ENCODE assay signal across 19 cellular contexts in genomic region chr12:79895041-79895440, GRCh38. TPM values are rescaled to one million over a fixed set of nuclear protein-coding genes. Genes with fewer than 3 reads are reported as not detected.
DNase-seq lines count a peak whose midpoint lies in the region; ATAC-seq and TF ChIP-seq lines count a peak whose summit lies in the region.
"Had no signal": no experiment of that assay in that cellular context is flagged by ENCODE, and none has a peak within 500 bp of the region (broad histone marks: within the 10 kb centered on the region; RNA-seq: fewer than 3 reads in every experiment).

No MANE protein-coding gene starts in this region.

- H3K9me2 ChIP-seq in GM23338 (ENCODE audit: insufficient read depth) = no peaks in the 10 kb centered on the region

- H3K4me1 Mint-ChIP-seq in GM23338 (peaks cover 41% of the 10 kb centered on the region), chondrocyte (ENCODE audit: low read depth) (peaks cover 74% of the 10 kb centered on the region)

- no peak for ATAC-seq in GM23338

- no peak overlapping the region for H4K91ac ChIP-seq in mesenchymal stem cell (ENCODE audit: low read length)

- H3K9me3 ChIP-seq in mesenchymal stem cell (ENCODE audit: control insufficient read depth, low read length) (no peaks in the 10 kb centered on the region), uterus (no peaks in the 10 kb centered on the region)
- H3K9me3 ChIP-seq: Peyer's patch had no signal

- H2AK5ac ChIP-seq in mesenchymal stem cell (ENCODE audit: low read length, severe bottlenecking) = no peak overlapping the region

- TF ChIP-seq CTCF in GM23338 (conservative IDR thresholded peaks at IDR 0.05; ENCODE audit: low read depth in 2 of 2) (no peak), chondrocyte (IDR thresholded peaks at IDR 0.05) (no peak), uterus (IDR thresholded peaks at IDR 0.05) (no peak)

- no peak overlapping the region for H3K23ac ChIP-seq in mesenchymal stem cell (ENCODE audit: low read length in 2 of 2)

- peaks cover 3% of the 10 kb centered on the region for H3K4me1 ChIP-seq in GM23338 (ENCODE audit: insufficient read depth)
- H3K4me1 ChIP-seq in mesenchymal stem cell (ENCODE audit: control insufficient read depth, insufficient read depth, low read depth, low read length) = no peaks in the 10 kb centered on the region
- no peaks in the 10 kb centered on the region for H3K4me1 ChIP-seq in uterus
- H3K4me1 ChIP-seq: Peyer's patch had no signal

- H3K79me2 ChIP-seq in GM23338 (replicated peaks; ENCODE audit: insufficient read depth) = peaks cover 98% of the 10 kb centered on the region

- no peak overlapping the region for H3K4me2 ChIP-seq in GM23338
- no peak overlapping the region for H3K4me2 ChIP-seq in mesenchymal stem cell (ENCODE audit: low read length, poor library complexity, severe bottlenecking)

- no CpG with 5 or more reads among the region's 1 CpG for WGBS in mesenchymal stem cell

- H3K79me1 ChIP-seq in mesenchymal stem cell (replicated peaks; ENCODE audit: low read length, poor library complexity, severe bottlenecking) = peaks cover 5% of the 10 kb centered on the region

- no peaks in the 10 kb centered on the region for H3K9me3 Mint-ChIP-seq in GM23338
- H3K9me3 Mint-ChIP-seq in chondrocyte (ENCODE audit: low read depth) = no peaks in the 10 kb centered on the region

- H3K27ac Mint-ChIP-seq in GM23338 = peak overlapping the region; percentile 72
- H3K27ac Mint-ChIP-seq in chondrocyte (ENCODE audit: unreplicated experiment) = peak overlapping the region; percentile 63

- no peak overlapping the region for H3K14ac ChIP-seq in mesenchymal stem cell (ENCODE audit: low read length in 2 of 2)

- H3F3A ChIP-seq in GM23338 (replicated peaks; ENCODE audit: low read depth) = no peaks in the 10 kb centered on the region

- H2BK5ac ChIP-seq in mesenchymal stem cell (ENCODE audit: low read depth, low read length, poor library complexity, severe bottlenecking) = no peak overlapping the region

- H3K9ac ChIP-seq in mesenchymal stem cell (ENCODE audit: low read length) = peak overlapping the region; percentile 52

- peaks cover 6% of the 10 kb centered on the region for H3K27me3 Mint-ChIP-seq in GM23338 (ENCODE audit: insufficient read depth, low read depth, poor library complexity)
- no peaks in the 10 kb centered on the region for H3K27me3 Mint-ChIP-seq in chondrocyte (ENCODE audit: low read depth)

- DNase-seq in GM23338 (ENCODE audit: low spot score) (no peak), chondrocyte (ENCODE audit: low spot score) (no peak), mesenchymal stem cell (no peak), uterus (no peak), NCI-H510A (lab: John Stamatoyannopoulos, UW) (no peak), NCI-H2196 (lab: John Stamatoyannopoulos, UW; ENCODE audit: unreplicated experiment) (no peak), NCI-H446 (lab: John Stamatoyannopoulos, UW) (no peak)
- DNase-seq: ACHN; AML-193; H7; IMR-90; NCI-H1417 treated with DMSO at 0.1 percent for 48 hours; NCI-H187 treated with DMSO at 0.1 percent for 48 hours; NCI-H345; NCI-H748 treated with DMSO at 0.1 percent for 48 hours; NK-92 treated with Interleukin-12 subunit alpha and Interleukin-12 subunit beta, amount 100 ng/mL, for 24 hours; Peyer's patch had no signal

- no peak overlapping the region for H2BK120ac ChIP-seq in mesenchymal stem cell (ENCODE audit: low read depth, low read length)

- H4K20me1 ChIP-seq in GM23338 (replicated peaks; ENCODE audit: insufficient read depth) = peaks cover 7% of the 10 kb centered on the region

- no peak overlapping the region for H2BK12ac ChIP-seq in mesenchymal stem cell (ENCODE audit: low read length in 2 of 2)

- H3K36me3 Mint-ChIP-seq in GM23338 (ENCODE audit: low read depth) (no peaks in the 10 kb centered on the region), chondrocyte (ENCODE audit: low read depth) (peaks cover 2% of the 10 kb centered on the region)

- no peak overlapping the region for H3K4ac ChIP-seq in mesenchymal stem cell (ENCODE audit: low read depth in 1 of 2, low read length in 2 of 2)

- no peak overlapping the region for H2AFZ ChIP-seq in GM23338
- H2AFZ ChIP-seq in mesenchymal stem cell (ENCODE audit: low read depth, low read length) = no peak overlapping the region

- H3K27me3 ChIP-seq in GM23338 (ENCODE audit: insufficient read depth) = no peaks in the 10 kb centered on the region
- no peaks in the 10 kb centered on the region for H3K27me3 ChIP-seq in mesenchymal stem cell (ENCODE audit: control insufficient read depth in 1 of 2, insufficient read depth in 1 of 2, low read length in 2 of 2)
- H3K27me3 ChIP-seq in uterus = no peaks in the 10 kb centered on the region
- H3K27me3 ChIP-seq: Peyer's patch had no signal

- no peak overlapping the region for H3K18ac ChIP-seq in mesenchymal stem cell (ENCODE audit: low read depth in 1 of 2, low read length in 2 of 2)

- H3K36me3 ChIP-seq in GM23338 (ENCODE audit: insufficient read depth) (no peaks in the 10 kb centered on the region), mesenchymal stem cell (ENCODE audit: control insufficient read depth in 1 of 2, insufficient read depth in 2 of 2, low read depth in 1 of 2, low read length in 2 of 2) (no peaks in the 10 kb centered on the region), uterus (no peaks in the 10 kb centered on the region)
- H3K36me3 ChIP-seq: Peyer's patch had no signal

- TF ChIP-seq POLR2A in uterus (IDR thresholded peaks at IDR 0.05) = no peak

- H3K27ac ChIP-seq in GM23338 (ENCODE audit: low read depth) (peak overlapping the region; percentile 15; the same call in 1 of the 2 replicates), mesenchymal stem cell (ENCODE audit: low read length, poor library complexity, severe bottlenecking) (no peak overlapping the region), uterus (peak overlapping the region; percentile 26 to 36)
- H3K27ac ChIP-seq: C4-2B, HL-60, Peyer's patch had no signal

- H2BK15ac ChIP-seq in mesenchymal stem cell (ENCODE audit: low read depth, poor library complexity, severe bottlenecking) = no peak overlapping the region

- H4K8ac ChIP-seq in mesenchymal stem cell (ENCODE audit: low read length) = no peak overlapping the region

- H3K4me3 ChIP-seq in GM23338 (no peak overlapping the region), mesenchymal stem cell (ENCODE audit: insufficient read depth in 1 of 2, low read depth in 1 of 2, low read length in 2 of 2) (no peak overlapping the region), uterus (no peak overlapping the region)
- H3K4me3 ChIP-seq: Peyer's patch had no signal

- no peak overlapping the region for H3K4me3 Mint-ChIP-seq in GM23338
- H3K4me3 Mint-ChIP-seq in chondrocyte (ENCODE audit: unreplicated experiment) = no peak overlapping the region

- intact Hi-C loops in uterus (cut with DNase I; ENCODE audit: low total_unique reads) = no loop called here

TF ChIP-seq in GM23338, 12 proteins besides CTCF, POLR2A, EP300 and RAD21 (continues in another document):
- TF ChIP-seq, protein P1, sequence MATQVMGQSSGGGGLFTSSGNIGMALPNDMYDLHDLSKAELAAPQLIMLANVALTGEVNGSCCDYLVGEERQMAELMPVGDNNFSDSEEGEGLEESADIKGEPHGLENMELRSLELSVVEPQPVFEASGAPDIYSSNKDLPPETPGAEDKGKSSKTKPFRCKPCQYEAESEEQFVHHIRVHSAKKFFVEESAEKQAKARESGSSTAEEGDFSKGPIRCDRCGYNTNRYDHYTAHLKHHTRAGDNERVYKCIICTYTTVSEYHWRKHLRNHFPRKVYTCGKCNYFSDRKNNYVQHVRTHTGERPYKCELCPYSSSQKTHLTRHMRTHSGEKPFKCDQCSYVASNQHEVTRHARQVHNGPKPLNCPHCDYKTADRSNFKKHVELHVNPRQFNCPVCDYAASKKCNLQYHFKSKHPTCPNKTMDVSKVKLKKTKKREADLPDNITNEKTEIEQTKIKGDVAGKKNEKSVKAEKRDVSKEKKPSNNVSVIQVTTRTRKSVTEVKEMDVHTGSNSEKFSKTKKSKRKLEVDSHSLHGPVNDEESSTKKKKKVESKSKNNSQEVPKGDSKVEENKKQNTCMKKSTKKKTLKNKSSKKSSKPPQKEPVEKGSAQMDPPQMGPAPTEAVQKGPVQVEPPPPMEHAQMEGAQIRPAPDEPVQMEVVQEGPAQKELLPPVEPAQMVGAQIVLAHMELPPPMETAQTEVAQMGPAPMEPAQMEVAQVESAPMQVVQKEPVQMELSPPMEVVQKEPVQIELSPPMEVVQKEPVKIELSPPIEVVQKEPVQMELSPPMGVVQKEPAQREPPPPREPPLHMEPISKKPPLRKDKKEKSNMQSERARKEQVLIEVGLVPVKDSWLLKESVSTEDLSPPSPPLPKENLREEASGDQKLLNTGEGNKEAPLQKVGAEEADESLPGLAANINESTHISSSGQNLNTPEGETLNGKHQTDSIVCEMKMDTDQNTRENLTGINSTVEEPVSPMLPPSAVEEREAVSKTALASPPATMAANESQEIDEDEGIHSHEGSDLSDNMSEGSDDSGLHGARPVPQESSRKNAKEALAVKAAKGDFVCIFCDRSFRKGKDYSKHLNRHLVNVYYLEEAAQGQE (IDR thresholded peaks at IDR 0.05; ENCODE audit: unreplicated experiment) = no peak

RNA-seq across cellular contexts. Expression of gene PPP1R12A, which starts 39.9 kb away (rescaled TPM):
- 83.7 and 91.6 TPM in 2 replicates for total RNA-seq in GM23338 (2014; rRNA removed; shearing (Covaris generic))
- polyA plus RNA-seq in GM23338 (2016; fragmentation: Nextera tagmentation; extraction: Ambion mirVana) = 124 and 146 TPM in 2 replicates
- total RNA-seq in chondrocyte = 118 to 139 TPM (median 135 TPM) in 3 replicates
- polyA plus RNA-seq in mesenchymal stem cell (2013, experiment 1 of 2) = 167 TPM
- polyA plus RNA-seq in mesenchymal stem cell (2013, experiment 2 of 2) = 165 TPM
- 100 to 1,000 TPM; 181 to 286 (median 243) TPM for total RNA-seq in uterus
